8 cellular contexts compared by ENCODE assay signal in the genomic region with DNA sequence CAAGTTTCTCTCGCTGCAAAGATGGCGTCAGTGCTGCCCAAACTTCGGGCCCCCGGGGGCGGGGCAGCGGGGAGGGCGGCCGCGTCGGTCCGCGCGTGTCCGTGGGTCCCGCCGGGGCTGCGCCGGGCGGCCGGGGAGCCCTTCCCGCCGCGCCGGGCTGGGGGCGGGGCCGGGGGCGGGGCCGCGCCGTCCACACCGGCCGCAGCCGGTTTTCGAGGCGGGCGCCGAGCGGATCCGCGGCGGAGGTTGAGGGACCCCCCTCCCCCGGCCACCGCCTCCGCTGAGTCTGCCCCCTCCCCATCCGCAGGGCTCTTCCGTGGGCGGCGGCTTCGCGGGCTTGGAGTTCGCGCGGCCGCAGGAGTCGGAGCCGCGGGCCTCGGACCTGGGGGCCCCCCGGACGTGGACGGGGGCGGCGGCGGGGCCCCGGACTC. TPM values are rescaled to one million over a fixed set of nuclear protein-coding genes. Genes with fewer than 3 reads are reported as not detected.
DNase-seq lines count a peak whose midpoint lies in the region; ATAC-seq, FAIRE-seq and TF ChIP-seq lines count a peak whose summit lies in the region.

No MANE protein-coding gene starts in this region.

- no peak for FAIRE-seq in urothelium cell line (lab: Jason Lieb, UNC)

- DNase-seq in NCI-H82 (lab: John Stamatoyannopoulos, UW) (peak; percentile 55), NCI-H82 treated with DMSO at 0.1 percent for 48 hours (lab: John Stamatoyannopoulos, UW; ENCODE audit: unreplicated experiment) (no peak), HuH-7.5 (ENCODE audit: low spot score) (peak; percentile 77), epithelial cell of proximal tubule (ENCODE audit: low read depth) (no peak), mucosa of descending colon (peak; percentile 49 to 78 (median 75)), urothelium cell line (ENCODE audit: low spot score) (peak; percentile 74)
- DNase-seq in activated CD4-positive, alpha-beta T cell treated with anti-CD3 and anti-CD28 coated beads, Interleukin-2, amount 50 U/mL, for 1 hour = peak; percentile 38

- TF ChIP-seq CTCF in epithelial cell of proximal tubule (conservative IDR thresholded peaks at IDR 0.05; ENCODE audit: low read depth, low read length) (no peak), mucosa of descending colon (IDR thresholded peaks at IDR 0.05) (no peak)

- H3K4me1 ChIP-seq in mucosa of descending colon (ENCODE audit: low read depth) = peaks cover 43% of the 10 kb centered on the region

- H3K4me3 ChIP-seq in epithelial cell of proximal tubule (ENCODE audit: low read depth, low read length) (peak overlapping the region; percentile 68), mucosa of descending colon (peak overlapping the region; percentile 11)

- intact Hi-C loops in mucosa of descending colon (cut with DNase I, micrococcal nuclease) = no loop called here

- no peaks in the 10 kb centered on the region for H3K9me3 ChIP-seq in mucosa of descending colon

- ATAC-seq in mucosa of descending colon (peak; percentile 16), GM18873 (IDR thresholded peaks at IDR 0.05; ENCODE audit: low FRiP score, unreplicated experiment) (no peak)

- peaks cover 3% of the 10 kb centered on the region for H3K36me3 ChIP-seq in mucosa of descending colon (ENCODE audit: low read depth)

RNA-seq across cellular contexts. Expression of a gene that starts 0.5 kb away (rescaled TPM):
- total RNA-seq in epithelial cell of proximal tubule (91.5 and 91.9 TPM in 2 replicates), mucosa of descending colon (10 to 100 TPM; 44.9 to 65.0 (median 50.6) TPM)

RNA-seq across cellular contexts. Expression of a gene that starts 3.6 kb away (rescaled TPM):
- total RNA-seq in epithelial cell of proximal tubule (6.5 and 19.1 TPM in 2 replicates), mucosa of descending colon (10 to 100 TPM; 10.4 to 11.2 (median 10.8) TPM)

RNA-seq across cellular contexts. Expression of a gene that starts 32.2 kb away (rescaled TPM):
- total RNA-seq in epithelial cell of proximal tubule (36.5 and 57.2 TPM in 2 replicates), mucosa of descending colon (10 to 100 TPM; 24.3 to 34.0 (median 31.7) TPM)

RNA-seq across cellular contexts. Expression of a gene that starts 32.3 kb away (rescaled TPM):
- total RNA-seq in epithelial cell of proximal tubule (42.1 and 49.0 TPM in 2 replicates), mucosa of descending colon (10 to 100 TPM; 64.5 to 69.7 (median 68.6) TPM)

RNA-seq across cellular contexts. Expression of a gene that starts 43.6 kb away (rescaled TPM):
- total RNA-seq in epithelial cell of proximal tubule (509 and 817 TPM in 2 replicates), mucosa of descending colon (10 to 100 TPM in 1 of 3 donors, not detected in 2; 19.7 TPM)

Comparison
In these comparisons a context has a peak if more than half of its experiments do, and no peak if none do; other contexts are left out.
1. DNase-seq: peak in NCI-H82 (single experiment), HuH-7.5 (single experiment), activated CD4-positive, alpha-beta T cell treated with anti-CD3 and anti-CD28 coated beads, Interleukin-2, amount 50 U/mL, for 1 hour (single experiment), mucosa of descending colon (3 of 3) and urothelium cell line (single experiment); none in NCI-H82 treated with DMSO at 0.1 percent for 48 hours (single experiment) and epithelial cell of proximal tubule (single experiment).